Comparison of ENCODE assay signal across 33 cellular contexts in the genomic region with DNA sequence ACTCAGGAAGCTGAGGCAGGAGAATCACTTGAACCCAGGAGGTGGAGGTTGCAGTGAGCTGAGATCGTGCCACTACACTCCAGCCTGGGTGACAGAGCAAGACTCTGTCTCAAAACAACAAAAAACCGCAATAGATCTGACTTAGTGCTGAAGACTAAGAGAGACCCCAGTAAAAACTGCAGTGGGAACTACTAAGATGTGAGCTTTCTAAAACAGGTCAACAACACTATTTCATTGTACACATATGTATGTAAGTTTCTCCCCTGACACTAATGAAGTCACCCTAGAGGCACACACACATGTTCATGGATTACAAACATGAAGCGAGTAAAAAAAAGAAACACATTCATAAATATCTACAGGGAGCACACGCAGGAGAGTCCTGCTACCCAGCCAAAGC.
"Had no signal": no experiment of that assay in that cellular context is flagged by ENCODE, and none has a peak within 500 bp of the region (broad histone marks: within the 10 kb centered on the region; RNA-seq: fewer than 3 reads in every experiment).

No MANE protein-coding gene starts in this region.

- H3K4me3 ChIP-seq: adrenal gland, ascending aorta, body of pancreas, breast epithelium, cardiac muscle cell had no signal

- H3K36me3 ChIP-seq: adrenal gland, ascending aorta, brain microvascular endothelial cell, breast epithelium, cardiac muscle cell had no signal

- ATAC-seq: activated naive CD4-positive, alpha-beta T cell treated with anti-CD3 and anti-CD28 coated beads, Interleukin-2, amount 50 U/mL, for 72 hours; activated naive CD8-positive, alpha-beta T cell treated with anti-CD3 and anti-CD28 coated beads, Interleukin-2, amount 50 U/mL, for 24 hours; activated T-cell treated with anti-CD3 and anti-CD28 coated beads, Interleukin-2, amount 50 U/mL, for 4 hours; activated T-cell treated with anti-CD3 and anti-CD28 coated beads, Interleukin-2, amount 50 U/mL, for 72 hours; activated T-helper 17 cell treated with anti-CD3 and anti-CD28 coated beads, Interleukin-2, amount 50 U/mL, for 72 hours; body of pancreas had no signal

- H3K27ac ChIP-seq: adrenal gland, ascending aorta, body of pancreas, brain microvascular endothelial cell, breast epithelium, cardiac muscle cell had no signal

- H3K4me1 ChIP-seq: adrenal gland, ascending aorta, body of pancreas, breast epithelium had no signal

- H3K27me3 ChIP-seq: adrenal gland, ascending aorta, body of pancreas, brain microvascular endothelial cell, breast epithelium, cardiac muscle cell had no signal

- FAIRE-seq: astrocyte, bronchial epithelial cell, colon had no signal

- H3K9me3 ChIP-seq: adrenal gland, ascending aorta had no signal

- DNase-seq: activated effector memory CD4-positive, alpha-beta T cell treated with anti-CD3 and anti-CD28 coated beads, Interleukin-2, amount 50 U/mL, for 16 hours; activated effector memory CD4-positive, alpha-beta T cell treated with Interleukin-2 at 50 U/mL for 16 hours; activated gamma-delta T cell; activated gamma-delta T cell treated with Interleukin-2 at 50 U/mL for 16 hours; activated naive CD4-positive, alpha-beta T cell; activated naive CD4-positive, alpha-beta T cell treated with anti-CD3 and anti-CD28 coated beads for 36 hours; activated naive CD4-positive, alpha-beta T cell treated with anti-CD3 and anti-CD28 coated beads, Interleukin-2, amount 10 ng/mL, durations not matched to agents 7 days and 5 days; activated naive CD4-positive, alpha-beta T cell treated with anti-CD3 and anti-CD28 coated beads, Interleukin-2, amount 50 U/mL, for 16 hours; activated naive CD4-positive, alpha-beta T cell treated with Interleukin-2 at 50 U/mL for 16 hours; activated naive CD8-positive, alpha-beta T cell treated with anti-CD3 and anti-CD28 coated beads for 36 hours; activated naive CD8-positive, alpha-beta T cell treated with anti-CD3 and anti-CD28 coated beads, Interleukin-2, amount 10 ng/mL, durations not matched to agents 7 days and 5 days; activated naive CD8-positive, alpha-beta T cell treated with anti-CD3 and anti-CD28 coated beads, Interleukin-2, amount 50 U/mL, for 24 hours; activated T-cell treated with anti-CD3 and anti-CD28 coated beads, Interleukin-2, amount 50 U/mL, for 24 hours; activated T-cell treated with anti-CD3 and anti-CD28 coated beads, Interleukin-2, amount 50 U/mL, for 4 hours; activated T-cell treated with anti-CD3 and anti-CD28 coated beads, Interleukin-2, amount 50 U/mL, for 48 hours; activated T-cell treated with anti-CD3 and anti-CD28 coated beads, Interleukin-2, amount 50 U/mL, for 72 hours; adrenal gland; amniotic stem cell; amygdala; aorta; body of pancreas; brain microvascular endothelial cell; caudate nucleus; central memory CD4-positive, alpha-beta T cell; cerebellar nuclear complex had no signal
